8 cellular contexts compared by ENCODE assay signal in genomic region chr3:177197041-177197933, GRCh38. TPM values are rescaled to one million over a fixed set of nuclear protein-coding genes. Genes with fewer than 3 reads are reported as not detected.
DNase-seq lines count a peak whose midpoint lies in the region; ATAC-seq and TF ChIP-seq lines count a peak whose summit lies in the region.

TBL1XR1 (minus strand) TSS chr3:177197482; CDS start chr3:177064977, 132,505 bp downstream.

- H3K27me3 ChIP-seq in BJ (ENCODE audit: control insufficient read depth, insufficient read depth, low read length): no peaks in the 10 kb centered on the region

- POLR2A ChIA-PET in BJ (lab: Charles Lee): interaction anchor here (0.5 kb wide), 1 partner anchor 871 kb away, joined by 3 read pairs; no protein-coding TSS in a partner anchor

- ATAC-seq in GM19328 (IDR thresholded peaks at IDR 0.05; ENCODE audit: unreplicated experiment) (peak; percentile 31), HG03469 (IDR thresholded peaks at IDR 0.05; ENCODE audit: unreplicated experiment) (peak; percentile 27), left lobe of liver (peak; percentile 87)

- no peak for TF ChIP-seq CTCF in BJ (IDR thresholded peaks at IDR 0.05; ENCODE audit: insufficient read depth, low read depth, low read length)

- peak; percentile 40 for DNase-seq in BJ (ENCODE audit: low read depth)
- peak; percentile 99 for DNase-seq in NCI-H69 (lab: John Stamatoyannopoulos, UW)
- peak; percentile 66 to 78 for DNase-seq in activated CD4-positive, alpha-beta T cell treated with anti-CD3 and anti-CD28 coated beads, Interleukin-2, amount 50 U/mL, for 24 hours (ENCODE audit: low read depth in 1 of 2, low spot score in 1 of 2)
- peak; percentile 88 for DNase-seq in dedifferentiated amniotic fluid mesenchymal stem cell (ENCODE audit: extremely low spot score)
- peak; percentile 95 for DNase-seq in left lobe of liver (ENCODE audit: low spot score)
- DNase-seq in stimulated activated CD4-positive, alpha-beta T cell treated with anti-CD3 and anti-CD28 coated beads, Interleukin-2, amount 100 ng/mL, for 24 hours: peak; percentile 75 to 82

- no peaks in the 10 kb centered on the region for H3K36me3 ChIP-seq in BJ (ENCODE audit: control insufficient read depth, insufficient read depth, low read length)

- CTCF ChIA-PET in BJ (lab: Yijun Ruan, JAX): no interaction called here

- H3K4me3 ChIP-seq in BJ (ENCODE audit: low read depth, low read length): peak within 1 kb of the TSS; percentile 92

RNA-seq across cellular contexts. Expression of gene TBL1XR1, which starts in this region (rescaled TPM):
- polyA plus RNA-seq in BJ (2011; rRNA removed): 95.4 and 152 TPM in 2 replicates
- polyA minus RNA-seq in BJ (2011; rRNA and poly(A)+ RNA removed): 381 and 386 TPM in 2 replicates
- 57.1 TPM for total RNA-seq in left lobe of liver

Comparison
In these comparisons a context has a peak if more than half of its experiments do, and no peak if none do; other contexts are left out.
1. Peak in every context shown above with its lines: DNase-seq, ATAC-seq and H3K4me3 ChIP-seq.
2. DNase-seq: peak in every context shown above with its lines; median percentile 99 in NCI-H69; 95 in left lobe of liver; 88 in dedifferentiated amniotic fluid mesenchymal stem cell; 78 in stimulated activated CD4-positive, alpha-beta T cell treated with anti-CD3 and anti-CD28 coated beads, Interleukin-2, amount 100 ng/mL, for 24 hours; 72 in activated CD4-positive, alpha-beta T cell treated with anti-CD3 and anti-CD28 coated beads, Interleukin-2, amount 50 U/mL, for 24 hours; 40 in BJ.
3. ATAC-seq: peak in every context shown above with its lines; median percentile 87 in left lobe of liver; 31 in GM19328; 27 in HG03469.